Comparison of ENCODE assay signal across 1 cellular context in genomic region chr1:207825719-207826556, GRCh38.
TF ChIP-seq lines count a peak whose summit lies in the region.

No MANE protein-coding gene starts in this region.

TF ChIP-seq in K562, 482 proteins besides CTCF, POLR2A, EP300 and RAD21 (continued from another document and continues in another):
- TF ChIP-seq TFAP4 (CRISPR knock-in tag; IDR thresholded peaks at IDR 0.05; ENCODE audit: borderline replicate concordance) (peak; percentile 39; the same call in 1 of the 2 replicates), ZNF583 (CRISPR knock-in tag; IDR thresholded peaks at IDR 0.05) (peak; percentile 84; the same call in 1 of the 2 replicates), ZNF311 (CRISPR knock-in tag; IDR thresholded peaks at IDR 0.05) (no peak), BCL6 (CRISPR knock-in tag; IDR thresholded peaks at IDR 0.05) (peak; percentile 53; the same call in 1 of the 2 replicates), SMAD4 (CRISPR knock-in tag; conservative IDR thresholded peaks at IDR 0.05) (peak; percentile 73), HES1 (IDR thresholded peaks at IDR 0.05; ENCODE audit: low read depth) (peak; percentile 12), ELF2 (CRISPR knock-in tag; IDR thresholded peaks at IDR 0.05) (0 out of 2 replicates have a peak, but pooled peaks have one; percentile 66), RERE (CRISPR knock-in tag; IDR thresholded peaks at IDR 0.05; ENCODE audit: borderline replicate concordance) (no peak), CREM (IDR thresholded peaks at IDR 0.05; ENCODE audit: low read depth) (peak; percentile 79), ARID1B (IDR thresholded peaks at IDR 0.05) (peak; percentile 76), JUND (IDR thresholded peaks at IDR 0.05; ENCODE audit: borderline replicate concordance, low read depth, low read length) (peak; percentile 67), JUND (tag; IDR thresholded peaks at IDR 0.05; ENCODE audit: borderline replicate concordance, low read depth, low read length) (peak; percentile 83; the same call in 2 of the 3 replicates), FOSL1 (tag; conservative IDR thresholded peaks at IDR 0.05) (peak; percentile 75), EZH2 (IDR thresholded peaks at IDR 0.05; ENCODE audit: borderline replicate concordance, low read depth, low read length) (no peak), CREB3 (tag; conservative IDR thresholded peaks at IDR 0.05; ENCODE audit: low read depth) (peak; percentile 85; the same call in 1 of the 2 replicates), CHAMP1 (IDR thresholded peaks at IDR 0.05) (0 out of 2 replicates have a peak, but pooled peaks have one; percentile 23), L3MBTL2 (IDR thresholded peaks at IDR 0.05) (peak; percentile 74), ZNF280B (CRISPR knock-in tag; IDR thresholded peaks at IDR 0.05) (no peak), E2F3 (CRISPR knock-in tag; IDR thresholded peaks at IDR 0.05) (peak; percentile 30; the same call in 1 of the 2 replicates), TCF7 (IDR thresholded peaks at IDR 0.05; ENCODE audit: borderline replicate concordance) (no peak), PRDM10 (IDR thresholded peaks at IDR 0.05; ENCODE audit: partially characterized antibody) (peak; percentile 82), MTA1 (IDR thresholded peaks at IDR 0.05; ENCODE audit: borderline replicate concordance) (peak; percentile 64), ERF (CRISPR knock-in tag; IDR thresholded peaks at IDR 0.05) (peak; percentile 77; the same call in 1 of the 2 replicates), ZNF609 (CRISPR knock-in tag; IDR thresholded peaks at IDR 0.05; ENCODE audit: borderline replicate concordance) (0 out of 2 replicates have a peak, but pooled peaks have one; percentile 40), NRF1 (conservative IDR thresholded peaks at IDR 0.05 in 1 of 2, IDR thresholded peaks at IDR 0.05 in 1 of 2) (peak in 1 of 2 experiments; percentile 22; a peak in 1 of 4 replicates), ADNP (tag; IDR thresholded peaks at IDR 0.05) (no peak), PKNOX1 (IDR thresholded peaks at IDR 0.05) (peak; percentile 92)
